In genomic region chr4:834368-835147, GRCh38 we compare ENCODE assay signal across 19 cellular contexts. TPM values are rescaled to one million over a fixed set of nuclear protein-coding genes. Genes with fewer than 3 reads are reported as not detected.
DNase-seq lines count a peak whose midpoint lies in the region; ATAC-seq and TF ChIP-seq lines count a peak whose summit lies in the region.
"Had no signal": no experiment of that assay in that cellular context is flagged by ENCODE, and none has a peak within 500 bp of the region (broad histone marks: within the 10 kb centered on the region; RNA-seq: fewer than 3 reads in every experiment).

No MANE protein-coding gene starts in this region.

- ATAC-seq in right lobe of liver, result no peak
- ATAC-seq: A549; CD8-positive, alpha-beta T cell had no signal

- intact Hi-C loops in right lobe of liver (cut with DNase I), result no loop called here

- peaks cover 0 to 14% (median 6%) of the 10 kb centered on the region in 11 experiments; a peak in 10 of 22 replicates for H3K36me3 ChIP-seq in BLaER1 treated with 17β-estradiol and CSF1 and Interleukin-3, amounts not matched to agents 10 nM and 100 nM
- H3K36me3 ChIP-seq in SJCRH30 (no peaks in the 10 kb centered on the region), right lobe of liver (no peaks in the 10 kb centered on the region), endodermal cell (ENCODE audit: control insufficient read depth, insufficient read depth, low read length) (no peaks in the 10 kb centered on the region)
- H3K36me3 ChIP-seq: HAP-1, SJSA1 had no signal

- WGBS in right lobe of liver (ENCODE audit: insufficient coverage, low coverage, low lambda C conversion rate, missing lambda C conversion rate), result 93% methylated on average over 3 of the region's 29 CpGs
- WGBS in endodermal cell (ENCODE audit: insufficient coverage in 1 of 2, insufficient read length in 1 of 2), 2 experiments, result 89 to 97% methylated on average over 22 to 29 of the region's 29 CpGs

- H3K4me3 ChIP-seq in BLaER1 treated with 17β-estradiol and CSF1 and Interleukin-3, amounts not matched to agents 10 nM and 100 nM, result no peak overlapping the region
- peak overlapping the region; percentile 23 for H3K4me3 ChIP-seq in SJCRH30
- no peak overlapping the region for H3K4me3 ChIP-seq in right lobe of liver
- no peak overlapping the region for H3K4me3 ChIP-seq in endodermal cell (ENCODE audit: low read length)
- H3K4me3 ChIP-seq: A549, GM23248, HAP-1, SJSA1 had no signal

- H4K20me1 ChIP-seq in BLaER1 treated with 17β-estradiol and CSF1 and Interleukin-3, amounts not matched to agents 10 nM and 100 nM, result peaks cover 0 to 39% (median 0%) of the 10 kb centered on the region in 11 experiments; a peak in 7 of 22 replicates

- H3K27ac ChIP-seq in BLaER1 treated with 17β-estradiol and CSF1 and Interleukin-3, amounts not matched to agents 10 nM and 100 nM, result peak overlapping the region in 1 of 11 experiments; percentile 44; a peak in 1 of 22 replicates
- H3K27ac ChIP-seq in SJCRH30 (peak overlapping the region; percentile 15; the same call in 1 of the 2 replicates), right lobe of liver (no peak overlapping the region), endodermal cell (ENCODE audit: low read depth, low read length) (no peak overlapping the region)
- H3K27ac ChIP-seq: A549, GM23248, HL-60, RWPE1, SJSA1 had no signal

- no peak for TF ChIP-seq CTCF in right lobe of liver (IDR thresholded peaks at IDR 0.05)
- TF ChIP-seq CTCF in endodermal cell (conservative IDR thresholded peaks at IDR 0.05), result no peak

- peaks cover 4% of the 10 kb centered on the region for H3K4me1 Mint-ChIP-seq in activated naive CD8-positive, alpha-beta T cell treated with anti-CD3 and anti-CD28 coated beads for 36 hours
- peaks cover 2% of the 10 kb centered on the region for H3K4me1 Mint-ChIP-seq in endodermal cell

- H3K9ac ChIP-seq in BLaER1 treated with 17β-estradiol and CSF1 and Interleukin-3, amounts not matched to agents 10 nM and 100 nM, result peak overlapping the region in 1 of 11 experiments; percentile 15; a peak in 1 of 22 replicates
- no peak overlapping the region for H3K9ac ChIP-seq in endodermal cell (ENCODE audit: extremely low read depth, low read length, poor library complexity, severe bottlenecking)
- H3K9ac ChIP-seq: GM23248 had no signal

- no peak overlapping the region for H3K4me3 Mint-ChIP-seq in activated naive CD8-positive, alpha-beta T cell treated with anti-CD3 and anti-CD28 coated beads for 36 hours
- no peak overlapping the region for H3K4me3 Mint-ChIP-seq in endodermal cell
- H3K4me3 Mint-ChIP-seq: CD8-positive, alpha-beta T cell had no signal

- H3K9me3 Mint-ChIP-seq in activated naive CD8-positive, alpha-beta T cell treated with anti-CD3 and anti-CD28 coated beads for 36 hours, result peaks cover 10% of the 10 kb centered on the region
- H3K9me3 Mint-ChIP-seq in endodermal cell, result peaks cover 23% of the 10 kb centered on the region

- H3K27me3 Mint-ChIP-seq in activated naive CD8-positive, alpha-beta T cell treated with anti-CD3 and anti-CD28 coated beads for 36 hours, result peaks cover 4% of the 10 kb centered on the region
- H3K27me3 Mint-ChIP-seq in endodermal cell (ENCODE audit: insufficient read depth), result peaks cover 5% of the 10 kb centered on the region

- peak overlapping the region; percentile 23 to 88 (median 81); a peak in 19 of 22 replicates for H3K4me2 ChIP-seq in BLaER1 treated with 17β-estradiol and CSF1 and Interleukin-3, amounts not matched to agents 10 nM and 100 nM
- H3K4me2 ChIP-seq: A549 had no signal

- peaks cover 6% of the 10 kb centered on the region for H3K36me3 Mint-ChIP-seq in activated naive CD8-positive, alpha-beta T cell treated with anti-CD3 and anti-CD28 coated beads for 36 hours
- no peaks in the 10 kb centered on the region for H3K36me3 Mint-ChIP-seq in endodermal cell (ENCODE audit: low read depth)
- H3K36me3 Mint-ChIP-seq: CD8-positive, alpha-beta T cell had no signal

- no peak overlapping the region for H3K27ac Mint-ChIP-seq in activated naive CD8-positive, alpha-beta T cell treated with anti-CD3 and anti-CD28 coated beads for 36 hours
- H3K27ac Mint-ChIP-seq in endodermal cell, result no peak overlapping the region
- H3K27ac Mint-ChIP-seq: CD8-positive, alpha-beta T cell had no signal

- peaks cover 41 to 59% (median 56%) of the 10 kb centered on the region in 10 experiments for H3K4me1 ChIP-seq in BLaER1 treated with 17β-estradiol and CSF1 and Interleukin-3, amounts not matched to agents 10 nM and 100 nM
- H3K4me1 ChIP-seq in SJCRH30 (peaks cover 20% of the 10 kb centered on the region), right lobe of liver (no peaks in the 10 kb centered on the region), endodermal cell (ENCODE audit: control insufficient read depth, insufficient read depth, low read length) (no peaks in the 10 kb centered on the region)
- H3K4me1 ChIP-seq: A549, HAP-1, SJSA1 had no signal

- DNase-seq in SJCRH30 (no peak), right lobe of liver (peak in 2 of 3 donors; percentile 13 to 39), retina (peak; percentile 21), endodermal cell (no peak), cerebellum (ENCODE audit: low spot score) (no peak)
- no peak for DNase-seq in activated naive CD8-positive, alpha-beta T cell treated with anti-CD3 and anti-CD28 coated beads for 36 hours
- DNase-seq: CD8-positive, alpha-beta T cell; GM23248; KBM-7; NCI-H1436; NCI-H1930; NCI-H226; NK-92 treated with Interleukin-12 subunit alpha and Interleukin-12 subunit beta, amount 100 ng/mL, for 24 hours had no signal

- H3K27me3 ChIP-seq in BLaER1 treated with 17β-estradiol and CSF1 and Interleukin-3, amounts not matched to agents 10 nM and 100 nM, result peaks cover 0 to 22% (median 9%) of the 10 kb centered on the region in 11 experiments; a peak in 17 of 22 replicates
- H3K27me3 ChIP-seq in SJCRH30 (no peaks in the 10 kb centered on the region), right lobe of liver (no peaks in the 10 kb centered on the region), endodermal cell (ENCODE audit: control insufficient read depth, insufficient read depth, low read length, poor library complexity, severe bottlenecking) (no peaks in the 10 kb centered on the region)
- H3K27me3 ChIP-seq: SJSA1 had no signal

- H3K9me3 ChIP-seq in BLaER1 treated with 17β-estradiol and CSF1 and Interleukin-3, amounts not matched to agents 10 nM and 100 nM (replicated peaks in 1 of 11), result peaks cover 29 to 47% (median 38%) of the 10 kb centered on the region in 11 experiments
- H3K9me3 ChIP-seq in SJCRH30 (replicated peaks) (peaks cover 7% of the 10 kb centered on the region; the same call in 1 of the 2 replicates), right lobe of liver (no peaks in the 10 kb centered on the region), endodermal cell (ENCODE audit: control insufficient read depth, low read length) (peaks cover 15% of the 10 kb centered on the region)
- H3K9me3 ChIP-seq: SJSA1 had no signal

- no peak for TF ChIP-seq POLR2A in right lobe of liver (IDR thresholded peaks at IDR 0.05)

RNA-seq across cellular contexts. Expression of gene CPLX1, which starts 8.6 kb away (rescaled TPM):
- total RNA-seq in SJCRH30 (2014; rRNA removed; shearing (Covaris generic)), result 0.28 and 0.59 TPM in 2 replicates
- total RNA-seq in right lobe of liver (1 to 10 TPM in 5 of 6 experiments, under 1 TPM in 1; 0.86 to 3.7 (median 2.4) TPM), endodermal cell (1 to 10 TPM; 1.0 to 1.9 TPM), cerebellum (3.4 TPM)
- under 1 TPM in 1 of 2 experiments, not detected in 1; 0.16 TPM for total RNA-seq in activated naive CD8-positive, alpha-beta T cell treated with anti-CD3 and anti-CD28 coated beads for 36 hours
- polyA plus RNA-seq in endodermal cell (2013, experiment 1 of 2), result 0.36 TPM
- polyA plus RNA-seq in endodermal cell (2013, experiment 2 of 2), result 1.0 TPM
- total RNA-seq: GM23248, SJSA1 had no signal
- polyA plus RNA-seq: GM23248 had no signal

Comparison
In these comparisons a context has a peak if more than half of its experiments do, and no peak if none do; other contexts are left out.
1. DNase-seq: peak in right lobe of liver (2 of 3) and retina (single experiment); none in SJCRH30 (0 of 2), activated naive CD8-positive, alpha-beta T cell treated with anti-CD3 and anti-CD28 coated beads for 36 hours (single experiment), endodermal cell (single experiment) and cerebellum (single experiment).